10 cellular contexts compared by ENCODE assay signal in the genomic region with DNA sequence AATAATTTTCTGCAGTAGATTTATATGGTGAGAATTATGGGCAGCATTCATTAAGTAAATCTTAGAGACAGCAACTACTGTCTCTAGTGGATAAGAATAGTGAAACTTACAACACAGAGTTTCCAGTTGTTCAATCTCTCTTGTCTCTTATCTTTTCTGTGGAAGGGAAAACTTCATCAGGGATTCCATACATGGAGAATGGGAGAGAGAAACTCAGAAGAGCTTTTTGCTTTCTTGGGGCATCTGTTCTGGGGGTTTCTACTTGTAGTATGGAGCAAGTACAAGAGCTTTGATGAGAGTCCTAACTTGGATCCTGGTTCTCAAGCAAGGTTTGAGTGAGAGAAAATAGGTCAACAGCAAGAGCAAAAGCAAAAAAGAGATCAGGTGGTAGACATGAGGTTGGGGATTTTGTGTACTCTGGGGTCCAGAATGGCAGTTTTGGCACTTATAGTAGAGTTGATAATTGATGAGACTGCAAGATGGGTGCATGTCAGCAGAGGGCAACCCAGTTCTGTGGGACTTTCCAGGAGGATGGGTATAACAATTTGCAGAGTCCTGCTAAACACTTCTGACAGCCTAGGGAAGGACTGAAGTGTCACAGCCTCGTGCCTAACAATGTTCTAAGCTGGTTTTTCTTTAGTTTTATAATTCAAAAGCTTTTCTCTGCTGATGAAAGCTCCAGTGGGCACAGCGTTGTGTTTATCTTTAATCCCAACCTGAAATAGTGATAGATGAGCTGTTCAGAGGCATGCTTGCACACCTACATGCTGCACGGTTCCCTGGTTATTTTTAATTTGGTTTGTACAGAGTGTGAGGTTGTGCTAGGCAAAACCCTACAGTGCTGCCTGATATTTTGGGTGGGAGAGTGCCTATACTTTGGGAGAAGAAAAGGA. TPM values are rescaled to one million over a fixed set of nuclear protein-coding genes. Genes with fewer than 3 reads are reported as not detected.
A peak's percentile ranks its signal among the peaks of the same experiment; 100 is the strongest.
DNase-seq lines count a peak whose midpoint lies in the region; ATAC-seq lines count a peak whose summit lies in the region.
"Had no signal": no experiment of that assay in that cellular context is flagged by ENCODE, and none has a peak within 500 bp of the region (broad histone marks: within the 10 kb centered on the region; RNA-seq: fewer than 3 reads in every experiment).

No MANE protein-coding gene starts in this region.

- H3K27me3 ChIP-seq in HUES6 (ENCODE audit: control insufficient read depth, insufficient read depth, low read length): no peaks in the 10 kb centered on the region

- DNase-seq in activated T-cell treated with anti-CD3 and anti-CD28 coated beads for 48 hours (ENCODE audit: low read depth) (peak; percentile 2), NCI-H1092 (lab: John Stamatoyannopoulos, UW) (no peak)
- no peak for DNase-seq in activated T-cell treated with anti-CD3 and anti-CD28 coated beads, Interleukin-2, amount 50 U/mL, for 1 hour
- DNase-seq in activated naive CD4-positive, alpha-beta T cell treated with anti-CD3 and anti-CD28 coated beads, Interleukin-2, amount 50 U/mL, for 72 hours (ENCODE audit: low spot score in 2 of 2): peak in 1 of 2 donors; percentile 8
- peak; percentile 1 to 9 for DNase-seq in stimulated activated CD8-positive, alpha-beta memory T cell treated with anti-CD3 and anti-CD28 coated beads, Interleukin-7, amount 100 ng/mL, for 48 hours (ENCODE audit: extremely low read depth in 1 of 2, low read depth in 1 of 2)

- no peak overlapping the region for H3K27ac Mint-ChIP-seq in activated naive CD4-positive, alpha-beta T cell treated with anti-CD3 and anti-CD28 coated beads, Interleukin-2, amount 50 U/mL, for 72 hours
- H3K27ac Mint-ChIP-seq: CD8-positive, alpha-beta T cell had no signal

- no peak overlapping the region for H3K9ac ChIP-seq in HUES6 (ENCODE audit: low read length)

- H3K36me3 ChIP-seq in HUES6 (ENCODE audit: control insufficient read depth, insufficient read depth, low read length): peaks cover 13% of the 10 kb centered on the region; the same call in 1 of the 2 replicates

- no peaks in the 10 kb centered on the region for H3K9me3 ChIP-seq in HUES6 (ENCODE audit: control insufficient read depth, insufficient read depth, low read depth, low read length)

- H3K27ac ChIP-seq in HUES6 (ENCODE audit: low read depth, low read length): 0 out of 2 replicates have a peak overlapping the region, but pooled peaks have one; percentile 0

- no peak overlapping the region for H3K4me3 ChIP-seq in HUES6 (ENCODE audit: low read depth, low read length)

- no peaks in the 10 kb centered on the region for H3K9me3 Mint-ChIP-seq in activated naive CD4-positive, alpha-beta T cell treated with anti-CD3 and anti-CD28 coated beads, Interleukin-2, amount 50 U/mL, for 72 hours
- H3K9me3 Mint-ChIP-seq: CD8-positive, alpha-beta T cell; nephron had no signal

- ATAC-seq in activated naive CD4-positive, alpha-beta T cell treated with anti-CD3 and anti-CD28 coated beads, Interleukin-2, amount 50 U/mL, for 72 hours: peak; percentile 69
- no peak for ATAC-seq in HG03565 (IDR thresholded peaks at IDR 0.05; ENCODE audit: unreplicated experiment)
- ATAC-seq in GM21717 (IDR thresholded peaks at IDR 0.05; ENCODE audit: unreplicated experiment): no peak
- ATAC-seq: CD8-positive, alpha-beta T cell had no signal

- H3K4me1 ChIP-seq in HUES6 (ENCODE audit: control insufficient read depth, insufficient read depth, low read length): peaks cover 12% of the 10 kb centered on the region

- H3K36me3 Mint-ChIP-seq in activated naive CD4-positive, alpha-beta T cell treated with anti-CD3 and anti-CD28 coated beads, Interleukin-2, amount 50 U/mL, for 72 hours: peaks cover 5 to 7% of the 10 kb centered on the region in 2 donors

RNA-seq across cellular contexts. Expression of a gene that starts 32.0 kb away (rescaled TPM):
- 100 to 1,000 TPM in 1 of 2 donors, 10 to 100 TPM in 1; 49.2 to 120 TPM for total RNA-seq in activated naive CD4-positive, alpha-beta T cell treated with anti-CD3 and anti-CD28 coated beads, Interleukin-2, amount 50 U/mL, for 72 hours

Comparison
In these comparisons a context has a peak if more than half of its experiments do, and no peak if none do; other contexts are left out.
1. DNase-seq: peak in activated T-cell treated with anti-CD3 and anti-CD28 coated beads for 48 hours (single experiment) and stimulated activated CD8-positive, alpha-beta memory T cell treated with anti-CD3 and anti-CD28 coated beads, Interleukin-7, amount 100 ng/mL, for 48 hours (2 of 2); none in activated T-cell treated with anti-CD3 and anti-CD28 coated beads, Interleukin-2, amount 50 U/mL, for 1 hour (single experiment) and NCI-H1092 (single experiment).
2. ATAC-seq: peak in activated naive CD4-positive, alpha-beta T cell treated with anti-CD3 and anti-CD28 coated beads, Interleukin-2, amount 50 U/mL, for 72 hours (2 of 2); none in HG03565 (single experiment) and GM21717 (single experiment).